In the genomic region with DNA sequence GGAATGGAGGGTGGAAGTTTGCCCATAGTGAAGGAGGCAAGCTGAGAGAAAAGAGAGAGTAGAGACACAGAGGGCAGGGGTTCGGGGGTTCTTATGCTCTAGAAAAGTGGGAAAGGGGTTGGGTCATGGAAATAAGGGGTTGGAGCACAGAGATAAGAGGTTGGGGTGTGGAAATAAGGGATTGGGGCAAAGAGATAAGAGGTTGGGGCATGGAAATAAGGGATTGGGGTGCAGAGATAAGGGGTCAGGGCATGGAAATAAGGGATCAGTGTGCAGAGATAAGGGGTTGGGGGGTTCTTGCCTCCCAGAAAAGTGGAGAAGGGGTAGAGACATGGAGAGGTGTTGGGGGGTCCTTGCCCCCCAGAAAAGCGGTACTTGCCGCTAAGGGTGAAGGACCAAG, we compare ENCODE assay signal across 1 cellular context.
TF ChIP-seq lines count a peak whose summit lies in the region.

No MANE protein-coding gene starts in this region.

TF ChIP-seq in K562, 482 proteins besides CTCF, POLR2A, EP300 and RAD21 (continued from another document and continues in another):
- no peak for TF ChIP-seq CHD7 (IDR thresholded peaks at IDR 0.05; ENCODE audit: low read depth, low read length)
- TF ChIP-seq KLF10 (CRISPR knock-in tag; IDR thresholded peaks at IDR 0.05), result no peak
- TF ChIP-seq SMARCB1 (IDR thresholded peaks at IDR 0.05; ENCODE audit: insufficient read length, low read depth), result no peak
- no peak for TF ChIP-seq ZNF124 (CRISPR knock-in tag; IDR thresholded peaks at IDR 0.05)
- no peak; the same call in 1 of the 2 replicates for TF ChIP-seq MBD2 (IDR thresholded peaks at IDR 0.05; ENCODE audit: borderline replicate concordance, low read depth)
- TF ChIP-seq SOX6 (IDR thresholded peaks at IDR 0.05), result peak; percentile 83
- TF ChIP-seq NFIC (IDR thresholded peaks at IDR 0.05), result peak; percentile 90
- TF ChIP-seq ZNF668 (CRISPR knock-in tag; IDR thresholded peaks at IDR 0.05), result no peak
- TF ChIP-seq POLR3G (IDR thresholded peaks at IDR 0.05; ENCODE audit: extremely low read depth, insufficient read length, insufficient replicate concordance), result no peak
- no peak for TF ChIP-seq NFE2L1 (tag; IDR thresholded peaks at IDR 0.05; ENCODE audit: borderline replicate concordance, low read depth)
- no peak for TF ChIP-seq SNRNP70 (optimal IDR thresholded peaks at IDR 0.05; ENCODE audit: low read depth, low read length)
- TF ChIP-seq HNRNPL (IDR thresholded peaks at IDR 0.05; ENCODE audit: low read depth, low read length), result no peak
- no peak for TF ChIP-seq NR1H2 (CRISPR knock-in tag; IDR thresholded peaks at IDR 0.05)
- peak; percentile 99 for TF ChIP-seq SMARCE1 (IDR thresholded peaks at IDR 0.05)
- TF ChIP-seq ILK (tag; IDR thresholded peaks at IDR 0.05; ENCODE audit: borderline replicate concordance, low read depth), result no peak
- TF ChIP-seq JUN (IDR thresholded peaks at IDR 0.05; ENCODE audit: borderline replicate concordance, low read depth, low read length), result no peak
- no peak for TF ChIP-seq JUN (CRISPR knock-in tag; IDR thresholded peaks at IDR 0.05; ENCODE audit: borderline replicate concordance)
- no peak for TF ChIP-seq ZNF408 (CRISPR knock-in tag; IDR thresholded peaks at IDR 0.05; ENCODE audit: low read depth)
- no peak for TF ChIP-seq GTF2F1 (IDR thresholded peaks at IDR 0.05; ENCODE audit: low read depth, low read length)
- TF ChIP-seq, protein P1, sequence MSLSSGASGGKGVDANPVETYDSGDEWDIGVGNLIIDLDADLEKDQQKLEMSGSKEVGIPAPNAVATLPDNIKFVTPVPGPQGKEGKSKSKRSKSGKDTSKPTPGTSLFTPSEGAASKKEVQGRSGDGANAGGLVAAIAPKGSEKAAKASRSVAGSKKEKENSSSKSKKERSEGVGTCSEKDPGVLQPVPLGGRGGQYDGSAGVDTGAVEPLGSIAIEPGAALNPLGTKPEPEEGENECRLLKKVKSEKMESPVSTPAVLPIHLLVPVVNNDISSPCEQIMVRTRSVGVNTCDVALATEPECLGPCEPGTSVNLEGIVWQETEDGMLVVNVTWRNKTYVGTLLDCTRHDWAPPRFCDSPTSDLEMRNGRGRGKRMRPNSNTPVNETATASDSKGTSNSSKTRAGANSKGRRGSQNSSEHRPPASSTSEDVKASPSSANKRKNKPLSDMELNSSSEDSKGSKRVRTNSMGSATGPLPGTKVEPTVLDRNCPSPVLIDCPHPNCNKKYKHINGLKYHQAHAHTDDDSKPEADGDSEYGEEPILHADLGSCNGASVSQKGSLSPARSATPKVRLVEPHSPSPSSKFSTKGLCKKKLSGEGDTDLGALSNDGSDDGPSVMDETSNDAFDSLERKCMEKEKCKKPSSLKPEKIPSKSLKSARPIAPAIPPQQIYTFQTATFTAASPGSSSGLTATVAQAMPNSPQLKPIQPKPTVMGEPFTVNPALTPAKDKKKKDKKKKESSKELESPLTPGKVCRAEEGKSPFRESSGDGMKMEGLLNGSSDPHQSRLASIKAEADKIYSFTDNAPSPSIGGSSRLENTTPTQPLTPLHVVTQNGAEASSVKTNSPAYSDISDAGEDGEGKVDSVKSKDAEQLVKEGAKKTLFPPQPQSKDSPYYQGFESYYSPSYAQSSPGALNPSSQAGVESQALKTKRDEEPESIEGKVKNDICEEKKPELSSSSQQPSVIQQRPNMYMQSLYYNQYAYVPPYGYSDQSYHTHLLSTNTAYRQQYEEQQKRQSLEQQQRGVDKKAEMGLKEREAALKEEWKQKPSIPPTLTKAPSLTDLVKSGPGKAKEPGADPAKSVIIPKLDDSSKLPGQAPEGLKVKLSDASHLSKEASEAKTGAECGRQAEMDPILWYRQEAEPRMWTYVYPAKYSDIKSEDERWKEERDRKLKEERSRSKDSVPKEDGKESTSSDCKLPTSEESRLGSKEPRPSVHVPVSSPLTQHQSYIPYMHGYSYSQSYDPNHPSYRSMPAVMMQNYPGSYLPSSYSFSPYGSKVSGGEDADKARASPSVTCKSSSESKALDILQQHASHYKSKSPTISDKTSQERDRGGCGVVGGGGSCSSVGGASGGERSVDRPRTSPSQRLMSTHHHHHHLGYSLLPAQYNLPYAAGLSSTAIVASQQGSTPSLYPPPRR (CRISPR knock-in tag; IDR thresholded peaks at IDR 0.05; ENCODE audit: borderline replicate concordance), result no peak
- TF ChIP-seq ZNF695 (CRISPR knock-in tag; IDR thresholded peaks at IDR 0.05), result no peak
- TF ChIP-seq NEUROD1 (IDR thresholded peaks at IDR 0.05; ENCODE audit: borderline replicate concordance, low read depth, low read length, partially characterized antibody), result no peak
- no peak for TF ChIP-seq SIX5 (IDR thresholded peaks at IDR 0.05; ENCODE audit: borderline replicate concordance in 1 of 2, insufficient read depth in 1 of 2, low read depth in 1 of 2, low read length in 2 of 2)
- TF ChIP-seq, protein P2, sequence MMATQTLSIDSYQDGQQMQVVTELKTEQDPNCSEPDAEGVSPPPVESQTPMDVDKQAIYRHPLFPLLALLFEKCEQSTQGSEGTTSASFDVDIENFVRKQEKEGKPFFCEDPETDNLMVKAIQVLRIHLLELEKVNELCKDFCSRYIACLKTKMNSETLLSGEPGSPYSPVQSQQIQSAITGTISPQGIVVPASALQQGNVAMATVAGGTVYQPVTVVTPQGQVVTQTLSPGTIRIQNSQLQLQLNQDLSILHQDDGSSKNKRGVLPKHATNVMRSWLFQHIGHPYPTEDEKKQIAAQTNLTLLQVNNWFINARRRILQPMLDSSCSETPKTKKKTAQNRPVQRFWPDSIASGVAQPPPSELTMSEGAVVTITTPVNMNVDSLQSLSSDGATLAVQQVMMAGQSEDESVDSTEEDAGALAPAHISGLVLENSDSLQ (IDR thresholded peaks at IDR 0.05), result no peak
- no peak for TF ChIP-seq ZNF830 (CRISPR knock-in tag; IDR thresholded peaks at IDR 0.05)
- TF ChIP-seq XRCC4 (IDR thresholded peaks at IDR 0.05; ENCODE audit: extremely low read depth, insufficient read depth, insufficient read length), result no peak
- peak; percentile 75; the same call in 1 of the 2 replicates for TF ChIP-seq GATAD2A (IDR thresholded peaks at IDR 0.05)
- peak; percentile 85 for TF ChIP-seq SMAD3 (CRISPR knock-in tag; conservative IDR thresholded peaks at IDR 0.05)
- TF ChIP-seq CCAR2 (IDR thresholded peaks at IDR 0.05; ENCODE audit: low read depth, low read length), result no peak
- no peak for TF ChIP-seq MCM7 (IDR thresholded peaks at IDR 0.05)
- TF ChIP-seq PRMT5 (CRISPR knock-in tag; IDR thresholded peaks at IDR 0.05), result no peak
- TF ChIP-seq, protein P3, sequence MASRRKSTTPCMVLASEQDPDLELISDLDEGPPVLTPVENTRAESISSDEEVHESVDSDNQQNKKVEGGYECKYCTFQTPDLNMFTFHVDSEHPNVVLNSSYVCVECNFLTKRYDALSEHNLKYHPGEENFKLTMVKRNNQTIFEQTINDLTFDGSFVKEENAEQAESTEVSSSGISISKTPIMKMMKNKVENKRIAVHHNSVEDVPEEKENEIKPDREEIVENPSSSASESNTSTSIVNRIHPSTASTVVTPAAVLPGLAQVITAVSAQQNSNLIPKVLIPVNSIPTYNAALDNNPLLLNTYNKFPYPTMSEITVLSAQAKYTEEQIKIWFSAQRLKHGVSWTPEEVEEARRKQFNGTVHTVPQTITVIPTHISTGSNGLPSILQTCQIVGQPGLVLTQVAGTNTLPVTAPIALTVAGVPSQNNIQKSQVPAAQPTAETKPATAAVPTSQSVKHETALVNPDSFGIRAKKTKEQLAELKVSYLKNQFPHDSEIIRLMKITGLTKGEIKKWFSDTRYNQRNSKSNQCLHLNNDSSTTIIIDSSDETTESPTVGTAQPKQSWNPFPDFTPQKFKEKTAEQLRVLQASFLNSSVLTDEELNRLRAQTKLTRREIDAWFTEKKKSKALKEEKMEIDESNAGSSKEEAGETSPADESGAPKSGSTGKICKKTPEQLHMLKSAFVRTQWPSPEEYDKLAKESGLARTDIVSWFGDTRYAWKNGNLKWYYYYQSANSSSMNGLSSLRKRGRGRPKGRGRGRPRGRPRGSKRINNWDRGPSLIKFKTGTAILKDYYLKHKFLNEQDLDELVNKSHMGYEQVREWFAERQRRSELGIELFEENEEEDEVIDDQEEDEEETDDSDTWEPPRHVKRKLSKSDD (conservative IDR thresholded peaks at IDR 0.05; ENCODE audit: low read length), result no peak
- no peak for TF ChIP-seq L3MBTL2 (IDR thresholded peaks at IDR 0.05)
- no peak for TF ChIP-seq RBM17 (IDR thresholded peaks at IDR 0.05; ENCODE audit: borderline replicate concordance, low read depth, low read length)
- TF ChIP-seq COPS2 (conservative IDR thresholded peaks at IDR 0.05), result no peak
- TF ChIP-seq, protein P4, sequence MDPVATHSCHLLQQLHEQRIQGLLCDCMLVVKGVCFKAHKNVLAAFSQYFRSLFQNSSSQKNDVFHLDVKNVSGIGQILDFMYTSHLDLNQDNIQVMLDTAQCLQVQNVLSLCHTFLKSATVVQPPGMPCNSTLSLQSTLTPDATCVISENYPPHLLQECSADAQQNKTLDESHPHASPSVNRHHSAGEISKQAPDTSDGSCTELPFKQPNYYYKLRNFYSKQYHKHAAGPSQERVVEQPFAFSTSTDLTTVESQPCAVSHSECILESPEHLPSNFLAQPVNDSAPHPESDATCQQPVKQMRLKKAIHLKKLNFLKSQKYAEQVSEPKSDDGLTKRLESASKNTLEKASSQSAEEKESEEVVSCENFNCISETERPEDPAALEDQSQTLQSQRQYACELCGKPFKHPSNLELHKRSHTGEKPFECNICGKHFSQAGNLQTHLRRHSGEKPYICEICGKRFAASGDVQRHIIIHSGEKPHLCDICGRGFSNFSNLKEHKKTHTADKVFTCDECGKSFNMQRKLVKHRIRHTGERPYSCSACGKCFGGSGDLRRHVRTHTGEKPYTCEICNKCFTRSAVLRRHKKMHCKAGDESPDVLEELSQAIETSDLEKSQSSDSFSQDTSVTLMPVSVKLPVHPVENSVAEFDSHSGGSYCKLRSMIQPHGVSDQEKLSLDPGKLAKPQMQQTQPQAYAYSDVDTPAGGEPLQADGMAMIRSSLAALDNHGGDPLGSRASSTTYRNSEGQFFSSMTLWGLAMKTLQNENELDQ (CRISPR knock-in tag; IDR thresholded peaks at IDR 0.05; ENCODE audit: borderline replicate concordance), result no peak
